12 cellular contexts compared by ENCODE assay signal in the genomic region with DNA sequence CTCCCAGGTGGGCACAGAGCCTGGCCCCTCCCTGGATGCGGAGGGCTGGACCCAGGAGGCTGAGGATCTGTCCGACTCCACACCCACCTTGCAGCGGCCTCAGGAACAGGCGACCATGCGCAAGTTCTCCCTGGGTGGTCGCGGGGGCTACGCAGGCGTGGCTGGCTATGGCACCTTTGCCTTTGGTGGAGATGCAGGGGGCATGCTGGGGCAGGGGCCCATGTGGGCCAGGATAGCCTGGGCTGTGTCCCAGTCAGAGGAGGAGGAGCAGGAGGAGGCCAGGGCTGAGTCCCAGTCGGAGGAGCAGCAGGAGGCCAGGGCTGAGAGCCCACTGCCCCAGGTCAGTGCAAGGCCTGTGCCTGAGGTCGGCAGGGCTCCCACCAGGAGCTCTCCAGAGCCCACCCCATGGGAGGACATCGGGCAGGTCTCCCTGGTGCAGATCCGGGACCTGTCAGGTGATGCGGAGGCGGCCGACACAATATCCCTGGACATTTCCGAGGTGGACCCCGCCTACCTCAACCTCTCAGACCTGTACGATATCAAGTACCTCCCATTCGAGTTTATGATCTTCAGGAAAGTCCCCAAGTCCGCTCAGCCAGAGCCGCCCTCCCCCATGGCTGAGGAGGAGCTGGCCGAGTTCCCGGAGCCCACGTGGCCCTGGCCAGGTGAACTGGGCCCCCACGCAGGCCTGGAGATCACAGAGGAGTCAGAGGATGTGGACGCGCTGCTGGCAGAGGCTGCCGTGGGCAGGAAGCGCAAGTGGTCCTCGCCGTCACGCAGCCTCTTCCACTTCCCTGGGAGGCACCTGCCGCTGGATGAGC. TPM values are rescaled to one million over a fixed set of nuclear protein-coding genes. Genes with fewer than 3 reads are reported as not detected.
DNase-seq lines count a peak whose midpoint lies in the region; ATAC-seq and TF ChIP-seq lines count a peak whose summit lies in the region.
"Had no signal": no experiment of that assay in that cellular context is flagged by ENCODE, and none has a peak within 500 bp of the region (broad histone marks: within the 10 kb centered on the region; RNA-seq: fewer than 3 reads in every experiment).

No MANE protein-coding gene starts in this region.

- no peak overlapping the region for H3K4me3 ChIP-seq in KMS-11 (IDR thresholded peaks at IDR 0.05; ENCODE audit: insufficient read depth, low read depth, low read length)
- H3K4me3 ChIP-seq in colonic mucosa, result no peak overlapping the region
- no peak overlapping the region for H3K4me3 ChIP-seq in left lung
- no peak overlapping the region for H3K4me3 ChIP-seq in upper lobe of left lung

- H3K27ac ChIP-seq in KMS-11 (no peak overlapping the region), colonic mucosa (no peak overlapping the region), left lung (no peak overlapping the region), upper lobe of left lung (no peak overlapping the region)

- H2AFZ ChIP-seq in KMS-11 (ENCODE audit: low read depth), result no peak overlapping the region; the same call in 1 of the 2 replicates

- H3K36me3 ChIP-seq in KMS-11 (ENCODE audit: insufficient read depth) (no peaks in the 10 kb centered on the region), colonic mucosa (no peaks in the 10 kb centered on the region), left lung (no peaks in the 10 kb centered on the region), upper lobe of left lung (no peaks in the 10 kb centered on the region)

- TF ChIP-seq CTCF in KMS-11 (conservative IDR thresholded peaks at IDR 0.05; ENCODE audit: low read depth, low read length) (no peak), colonic mucosa (IDR thresholded peaks at IDR 0.05) (no peak), left lung (IDR thresholded peaks at IDR 0.05) (no peak), upper lobe of left lung (IDR thresholded peaks at IDR 0.05) (no peak)

- in situ Hi-C loops in KBM-7 (cut with MboI; ENCODE audit: low pct_unique_long_range_greater_than_20kb, low sequenced_read_pairs), result no loop called here

- WGBS in upper lobe of left lung, 2 donors, result 64 to 76% methylated on average over 8 to 32 of the region's 34 CpGs

- H3K9ac ChIP-seq in KMS-11 (no peak overlapping the region; the same call in 1 of the 2 replicates), colonic mucosa (ENCODE audit: low read depth in 2 of 2, low read length in 2 of 2) (no peak overlapping the region)

- H3K79me2 ChIP-seq in KMS-11 (ENCODE audit: insufficient read depth, low read depth), result no peaks in the 10 kb centered on the region

- TF ChIP-seq POLR2A in upper lobe of left lung (IDR thresholded peaks at IDR 0.05), result no peak

- intact Hi-C loops in colonic mucosa (cut with DNase I), result no loop called here
- intact Hi-C loops in left lung (cut with DNase I), result no loop called here

- H3K27me3 ChIP-seq in KMS-11 (ENCODE audit: insufficient read depth, low read depth) (peaks cover 4% of the 10 kb centered on the region; the same call in 1 of the 2 replicates), colonic mucosa (peaks cover 8% of the 10 kb centered on the region), left lung (peaks cover 0 to 15% of the 10 kb centered on the region in 2 donors), upper lobe of left lung (no peaks in the 10 kb centered on the region)

- peak; percentile 59 for ATAC-seq in left lung
- no peak for ATAC-seq in upper lobe of left lung (ENCODE audit: low FRiP score in 2 of 2)
- ATAC-seq in HG03442 (IDR thresholded peaks at IDR 0.05; ENCODE audit: unreplicated experiment), result no peak
- ATAC-seq: naive thymus-derived CD8-positive, alpha-beta T cell had no signal

- H4K20me1 ChIP-seq in KMS-11 (ENCODE audit: insufficient read depth), result no peaks in the 10 kb centered on the region

- no peaks in the 10 kb centered on the region for H3K9me3 ChIP-seq in colonic mucosa
- H3K9me3 ChIP-seq in left lung, result no peaks in the 10 kb centered on the region
- no peaks in the 10 kb centered on the region for H3K9me3 ChIP-seq in upper lobe of left lung

- DNase-seq in colonic mucosa (peak; percentile 67), left lung (peak; percentile 48 to 75), upper lobe of left lung (peak; percentile 48 to 85), KBM-7 (no peak), pons (ENCODE audit: low spot score) (no peak)
- DNase-seq: activated CD4-positive, CD25-positive, alpha-beta regulatory T cell treated with anti-CD3 and anti-CD28 coated beads, Interleukin-2, amount 50 U/mL, for 72 hours; amniotic stem cell; NCI-H2029 treated with DMSO at 0.1 percent for 48 hours; T-helper 1 cell had no signal

- H3K4me2 ChIP-seq in KMS-11, result 0 out of 2 replicates have a peak overlapping the region, but pooled peaks have one; percentile 8

- H3K4me1 ChIP-seq in KMS-11 (ENCODE audit: low read depth, poor library complexity, severe bottlenecking) (no peaks in the 10 kb centered on the region), colonic mucosa (no peaks in the 10 kb centered on the region), left lung (no peaks in the 10 kb centered on the region), upper lobe of left lung (peaks cover 0 to 11% (median 2%) of the 10 kb centered on the region in 4 donors)

- TF ChIP-seq EP300 in upper lobe of left lung (IDR thresholded peaks at IDR 0.05), result no peak

RNA-seq across cellular contexts. Expression of a gene that starts 34.2 kb away (rescaled TPM):
- total RNA-seq in colonic mucosa (10 to 100 TPM; 38.1 to 48.9 TPM), left lung (10 to 100 TPM; 21.5 to 27.1 TPM), upper lobe of left lung (10 to 100 TPM; 25.7 to 43.0 (median 30.8) TPM)

RNA-seq across cellular contexts. Expression of a gene that starts 44.3 kb away (rescaled TPM):
- total RNA-seq in colonic mucosa (under 1 TPM in 1 of 2 donors, not detected in 1; 0.21 TPM), left lung (1 to 10 TPM; 1.3 to 2.9 TPM), upper lobe of left lung (10 to 100 TPM in 1 of 6 donors, 1 to 10 TPM in 5; 1.2 to 21.0 (median 2.4) TPM)

Comparison
In these comparisons a context has a peak if more than half of its experiments do, and no peak if none do; other contexts are left out.
1. DNase-seq: peak in colonic mucosa (single experiment), left lung (2 of 2) and upper lobe of left lung (2 of 2); none in KBM-7 (single experiment) and pons (single experiment).